Comparison of ENCODE assay signal across 9 cellular contexts in genomic region chr1:67489643-67490042, GRCh38. TPM values are rescaled to one million over a fixed set of nuclear protein-coding genes. Genes with fewer than 3 reads are reported as not detected.
DNase-seq lines count a peak whose midpoint lies in the region; ATAC-seq and TF ChIP-seq lines count a peak whose summit lies in the region.
"Had no signal": no experiment of that assay in that cellular context is flagged by ENCODE, and none has a peak within 500 bp of the region (broad histone marks: within the 10 kb centered on the region; RNA-seq: fewer than 3 reads in every experiment).

No MANE protein-coding gene starts in this region.

- no peak overlapping the region for H3K4me3 ChIP-seq in tibial nerve
- no peak overlapping the region for H3K4me3 ChIP-seq in transverse colon

- no peak overlapping the region for H3K27ac Mint-ChIP-seq in activated B cell treated with CpG ODN at 0.5 μM for 24 hours
- peak overlapping the region in 1 of 7 donors; percentile 16 for H3K27ac Mint-ChIP-seq in CD14-positive monocyte
- H3K27ac Mint-ChIP-seq: immature natural killer cell had no signal

- POLR2A ChIA-PET in activated B cell treated with CpG ODN at 0.5 μM for 24 hours (lab: Charles Lee), result no interaction called here

- no peak for TF ChIP-seq EP300 in tibial nerve (IDR thresholded peaks at IDR 0.05)
- TF ChIP-seq EP300 in transverse colon (IDR thresholded peaks at IDR 0.05; ENCODE audit: low read depth), result no peak

- no peaks in the 10 kb centered on the region for H3K27me3 ChIP-seq in tibial nerve
- no peaks in the 10 kb centered on the region for H3K27me3 ChIP-seq in transverse colon

- in situ Hi-C loops in transverse colon (cut with MboI; ENCODE audit: low pct_ligation_motif_present in 1 of 4, low pct_unique_long_range_greater_than_20kb in 1 of 4, low sequenced_read_pairs in 3 of 4), result loop anchor here (10.0 to 25.0 kb wide), 5 partner anchors 145 to 727 kb away; partner anchors contain the start of gene DYNLT5 (in 2 of the 4)

- H3K27ac ChIP-seq in tibial nerve (no peak overlapping the region), transverse colon (no peak overlapping the region)

- CTCF ChIA-PET in activated B cell treated with CpG ODN at 0.5 μM for 24 hours (lab: Charles Lee), result interaction anchor here (1.3 kb wide), 1 partner anchor 278 kb away, joined by 3 read pairs; no protein-coding TSS in a partner anchor

- no peak overlapping the region for H3K4me3 Mint-ChIP-seq in activated B cell treated with CpG ODN at 0.5 μM for 24 hours
- no peak overlapping the region for H3K4me3 Mint-ChIP-seq in CD14-positive monocyte
- H3K4me3 Mint-ChIP-seq: immature natural killer cell had no signal

- DNase-seq in activated B cell treated with CpG ODN at 0.5 μM for 24 hours, result no peak
- peak; percentile 43 for DNase-seq in kidney glomerular epithelial cell (lab: John Stamatoyannopoulos, UW)
- DNase-seq in tibial nerve (ENCODE audit: low spot score in 2 of 2), result no peak
- DNase-seq in transverse colon, result no peak
- no peak for DNase-seq in CD14-positive monocyte (ENCODE audit: low spot score)

- peak; percentile 80 for ATAC-seq in GM18505 (IDR thresholded peaks at IDR 0.05; ENCODE audit: unreplicated experiment)
- peak; percentile 67 for ATAC-seq in HG03108 (IDR thresholded peaks at IDR 0.05; ENCODE audit: unreplicated experiment)
- peak; percentile 42 for ATAC-seq in activated B cell treated with CpG ODN at 0.5 μM for 24 hours (ENCODE audit: low read depth)
- no peak for ATAC-seq in GM19395 (IDR thresholded peaks at IDR 0.05; ENCODE audit: unreplicated experiment)

- no peaks in the 10 kb centered on the region for H3K4me1 Mint-ChIP-seq in activated B cell treated with CpG ODN at 0.5 μM for 24 hours
- no peaks in the 10 kb centered on the region for H3K4me1 Mint-ChIP-seq in CD14-positive monocyte
- H3K4me1 Mint-ChIP-seq: immature natural killer cell had no signal

- intact Hi-C loops in activated B cell treated with CpG ODN at 0.5 μM for 24 hours (cut with micrococcal nuclease), result loop anchor here (1.0 kb wide), 3 partner anchors 58 to 255 kb away; no protein-coding TSS in a partner anchor
- intact Hi-C loops in transverse colon (cut with DNase I; ENCODE audit: low total_unique reads), result no loop called here
- intact Hi-C loops in CD14-positive monocyte (cut with micrococcal nuclease), result no loop called here

- H3K36me3 ChIP-seq in tibial nerve, result no peaks in the 10 kb centered on the region
- H3K36me3 ChIP-seq in transverse colon, result no peaks in the 10 kb centered on the region

- H3K4me1 ChIP-seq in tibial nerve (no peaks in the 10 kb centered on the region), transverse colon (peaks cover 0 to 8% (median 0%) of the 10 kb centered on the region in 4 donors)

- 52 to 58% methylated on average over 1 of the region's 1 CpG for WGBS in tibial nerve, 2 donors
- WGBS in transverse colon (ENCODE audit: low coverage in 1 of 2), 2 donors, result 20 to 67% methylated on average over 1 of the region's 1 CpG

- TF ChIP-seq CTCF in activated B cell treated with CpG ODN at 0.5 μM for 24 hours (IDR thresholded peaks at IDR 0.05), result no peak
- no peak for TF ChIP-seq CTCF in tibial nerve (IDR thresholded peaks at IDR 0.05)
- no peak for TF ChIP-seq CTCF in transverse colon (IDR thresholded peaks at IDR 0.05)
- no peak for TF ChIP-seq CTCF in CD14-positive monocyte (IDR thresholded peaks at IDR 0.05)

- H3K36me3 Mint-ChIP-seq in activated B cell treated with CpG ODN at 0.5 μM for 24 hours (ENCODE audit: low read depth), result no peaks in the 10 kb centered on the region
- H3K36me3 Mint-ChIP-seq in CD14-positive monocyte, result no peaks in the 10 kb centered on the region
- H3K36me3 Mint-ChIP-seq: immature natural killer cell had no signal

- H3K9me3 ChIP-seq in tibial nerve (no peaks in the 10 kb centered on the region), transverse colon (no peaks in the 10 kb centered on the region)

- TF ChIP-seq POLR2A in GM18505 (IDR thresholded peaks at IDR 0.05; ENCODE audit: borderline replicate concordance, extremely low read depth, insufficient read depth, insufficient read length) (no peak), tibial nerve (IDR thresholded peaks at IDR 0.05) (no peak), transverse colon (IDR thresholded peaks at IDR 0.05) (no peak)

- peaks cover 5% of the 10 kb centered on the region for H3K27me3 Mint-ChIP-seq in activated B cell treated with CpG ODN at 0.5 μM for 24 hours
- peaks cover 0 to 4% (median 0%) of the 10 kb centered on the region in 3 donors for H3K27me3 Mint-ChIP-seq in CD14-positive monocyte (ENCODE audit: low read depth in 3 of 3)

- H3K9me3 Mint-ChIP-seq in activated B cell treated with CpG ODN at 0.5 μM for 24 hours (no peaks in the 10 kb centered on the region), CD14-positive monocyte (peaks cover 0 to 2% (median 0%) of the 10 kb centered on the region in 7 donors)
- H3K9me3 Mint-ChIP-seq: immature natural killer cell had no signal

RNA-seq across cellular contexts. Expression of gene SERBP1, which starts 59.4 kb away (rescaled TPM):
- total RNA-seq in activated B cell treated with CpG ODN at 0.5 μM for 24 hours (222 and 232 TPM in 2 replicates), tibial nerve (100 to 1,000 TPM; 173 to 241 (median 223) TPM), transverse colon (100 to 1,000 TPM in 3 of 4 donors, 10 to 100 TPM in 1; 64.3 to 218 (median 158) TPM)
- polyA plus RNA-seq in CD14-positive monocyte, result 10 to 100 TPM; 75.3 to 78.8 TPM
